ENCODE assay signal across 2 cellular contexts in genomic region chr7:155316427-155317113, GRCh38.
A peak's percentile ranks its signal among the peaks of the same experiment; 100 is the strongest.
TF ChIP-seq lines count a peak whose summit lies in the region.

No MANE protein-coding gene starts in this region.

TF ChIP-seq in A549, 52 proteins besides CTCF, POLR2A, EP300 and RAD21 (continued from another document):
- TF ChIP-seq, protein P1, sequence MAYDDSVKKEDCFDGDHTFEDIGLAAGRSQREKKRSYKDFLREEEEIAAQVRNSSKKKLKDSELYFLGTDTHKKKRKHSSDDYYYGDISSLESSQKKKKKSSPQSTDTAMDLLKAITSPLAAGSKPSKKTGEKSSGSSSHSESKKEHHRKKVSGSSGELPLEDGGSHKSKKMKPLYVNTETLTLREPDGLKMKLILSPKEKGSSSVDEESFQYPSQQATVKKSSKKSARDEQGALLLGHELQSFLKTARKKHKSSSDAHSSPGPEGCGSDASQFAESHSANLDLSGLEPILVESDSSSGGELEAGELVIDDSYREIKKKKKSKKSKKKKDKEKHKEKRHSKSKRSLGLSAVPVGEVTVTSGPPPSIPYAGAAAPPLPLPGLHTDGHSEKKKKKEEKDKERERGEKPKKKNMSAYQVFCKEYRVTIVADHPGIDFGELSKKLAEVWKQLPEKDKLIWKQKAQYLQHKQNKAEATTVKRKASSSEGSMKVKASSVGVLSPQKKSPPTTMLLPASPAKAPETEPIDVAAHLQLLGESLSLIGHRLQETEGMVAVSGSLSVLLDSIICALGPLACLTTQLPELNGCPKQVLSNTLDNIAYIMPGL (CRISPR knock-in tag; IDR thresholded peaks at IDR 0.05; ENCODE audit: borderline replicate concordance): no peak
- TF ChIP-seq HOXA7 (CRISPR knock-in tag; IDR thresholded peaks at IDR 0.05) (no peak), SMC3 (IDR thresholded peaks at IDR 0.05) (no peak), ZFP36 (IDR thresholded peaks at IDR 0.05; ENCODE audit: borderline replicate concordance, partially characterized antibody) (no peak), MYC (IDR thresholded peaks at IDR 0.05; ENCODE audit: borderline replicate concordance, low read length) (no peak), REST (IDR thresholded peaks at IDR 0.05) (no peak), NR3C1 (IDR thresholded peaks at IDR 0.05) (no peak), HEYL (CRISPR knock-in tag; IDR thresholded peaks at IDR 0.05) (no peak), KDM5A (IDR thresholded peaks at IDR 0.05) (no peak)
- TF ChIP-seq, protein P2, sequence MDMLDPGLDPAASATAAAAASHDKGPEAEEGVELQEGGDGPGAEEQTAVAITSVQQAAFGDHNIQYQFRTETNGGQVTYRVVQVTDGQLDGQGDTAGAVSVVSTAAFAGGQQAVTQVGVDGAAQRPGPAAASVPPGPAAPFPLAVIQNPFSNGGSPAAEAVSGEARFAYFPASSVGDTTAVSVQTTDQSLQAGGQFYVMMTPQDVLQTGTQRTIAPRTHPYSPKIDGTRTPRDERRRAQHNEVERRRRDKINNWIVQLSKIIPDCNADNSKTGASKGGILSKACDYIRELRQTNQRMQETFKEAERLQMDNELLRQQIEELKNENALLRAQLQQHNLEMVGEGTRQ (IDR thresholded peaks at IDR 0.05): no peak
TF ChIP-seq in A549: peak in this region for 0.

TF ChIP-seq in K562, 482 proteins besides CTCF, POLR2A, EP300 and RAD21 (continued from another document and continues in another):
- TF ChIP-seq CUX1 (CRISPR knock-in tag; IDR thresholded peaks at IDR 0.05): no peak
- TF ChIP-seq MCM7 (IDR thresholded peaks at IDR 0.05): no peak
- TF ChIP-seq SNRNP70 (optimal IDR thresholded peaks at IDR 0.05; ENCODE audit: low read depth, low read length): no peak
- TF ChIP-seq, protein P3, sequence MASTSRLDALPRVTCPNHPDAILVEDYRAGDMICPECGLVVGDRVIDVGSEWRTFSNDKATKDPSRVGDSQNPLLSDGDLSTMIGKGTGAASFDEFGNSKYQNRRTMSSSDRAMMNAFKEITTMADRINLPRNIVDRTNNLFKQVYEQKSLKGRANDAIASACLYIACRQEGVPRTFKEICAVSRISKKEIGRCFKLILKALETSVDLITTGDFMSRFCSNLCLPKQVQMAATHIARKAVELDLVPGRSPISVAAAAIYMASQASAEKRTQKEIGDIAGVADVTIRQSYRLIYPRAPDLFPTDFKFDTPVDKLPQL (IDR thresholded peaks at IDR 0.05; ENCODE audit: extremely low read depth, insufficient read length): no peak
- TF ChIP-seq ZNF75A (CRISPR knock-in tag; IDR thresholded peaks at IDR 0.05): no peak
- TF ChIP-seq SMAD1 (IDR thresholded peaks at IDR 0.05; ENCODE audit: low read depth, low read length, partially characterized antibody): no peak
- TF ChIP-seq ZKSCAN1 (IDR thresholded peaks at IDR 0.05; ENCODE audit: low read depth, low read length): no peak
- TF ChIP-seq KAT8 (IDR thresholded peaks at IDR 0.05; ENCODE audit: low read depth): no peak
- no peak for TF ChIP-seq MEF2A (IDR thresholded peaks at IDR 0.05; ENCODE audit: control insufficient read depth, low read depth, low read length)
- TF ChIP-seq TCF7L2 (IDR thresholded peaks at IDR 0.05; ENCODE audit: low read depth, low read length): no peak
- TF ChIP-seq RAD51 (IDR thresholded peaks at IDR 0.05; ENCODE audit: borderline replicate concordance, low read depth): no peak
- TF ChIP-seq TFAM (CRISPR knock-in tag; conservative IDR thresholded peaks at IDR 0.05): no peak
- TF ChIP-seq TGIF2 (CRISPR knock-in tag; IDR thresholded peaks at IDR 0.05): no peak
- TF ChIP-seq NELFE (IDR thresholded peaks at IDR 0.05; ENCODE audit: insufficient read depth, insufficient read length): no peak
- no peak for TF ChIP-seq CHD4 (IDR thresholded peaks at IDR 0.05; ENCODE audit: insufficient read depth, insufficient replicate concordance, low read depth, low read length, poor library complexity, severe bottlenecking)
- no peak for TF ChIP-seq NR3C1 (CRISPR knock-in tag; IDR thresholded peaks at IDR 0.05)
- TF ChIP-seq PTBP1 (IDR thresholded peaks at IDR 0.05; ENCODE audit: low read depth, low read length): no peak
- TF ChIP-seq, protein P4, sequence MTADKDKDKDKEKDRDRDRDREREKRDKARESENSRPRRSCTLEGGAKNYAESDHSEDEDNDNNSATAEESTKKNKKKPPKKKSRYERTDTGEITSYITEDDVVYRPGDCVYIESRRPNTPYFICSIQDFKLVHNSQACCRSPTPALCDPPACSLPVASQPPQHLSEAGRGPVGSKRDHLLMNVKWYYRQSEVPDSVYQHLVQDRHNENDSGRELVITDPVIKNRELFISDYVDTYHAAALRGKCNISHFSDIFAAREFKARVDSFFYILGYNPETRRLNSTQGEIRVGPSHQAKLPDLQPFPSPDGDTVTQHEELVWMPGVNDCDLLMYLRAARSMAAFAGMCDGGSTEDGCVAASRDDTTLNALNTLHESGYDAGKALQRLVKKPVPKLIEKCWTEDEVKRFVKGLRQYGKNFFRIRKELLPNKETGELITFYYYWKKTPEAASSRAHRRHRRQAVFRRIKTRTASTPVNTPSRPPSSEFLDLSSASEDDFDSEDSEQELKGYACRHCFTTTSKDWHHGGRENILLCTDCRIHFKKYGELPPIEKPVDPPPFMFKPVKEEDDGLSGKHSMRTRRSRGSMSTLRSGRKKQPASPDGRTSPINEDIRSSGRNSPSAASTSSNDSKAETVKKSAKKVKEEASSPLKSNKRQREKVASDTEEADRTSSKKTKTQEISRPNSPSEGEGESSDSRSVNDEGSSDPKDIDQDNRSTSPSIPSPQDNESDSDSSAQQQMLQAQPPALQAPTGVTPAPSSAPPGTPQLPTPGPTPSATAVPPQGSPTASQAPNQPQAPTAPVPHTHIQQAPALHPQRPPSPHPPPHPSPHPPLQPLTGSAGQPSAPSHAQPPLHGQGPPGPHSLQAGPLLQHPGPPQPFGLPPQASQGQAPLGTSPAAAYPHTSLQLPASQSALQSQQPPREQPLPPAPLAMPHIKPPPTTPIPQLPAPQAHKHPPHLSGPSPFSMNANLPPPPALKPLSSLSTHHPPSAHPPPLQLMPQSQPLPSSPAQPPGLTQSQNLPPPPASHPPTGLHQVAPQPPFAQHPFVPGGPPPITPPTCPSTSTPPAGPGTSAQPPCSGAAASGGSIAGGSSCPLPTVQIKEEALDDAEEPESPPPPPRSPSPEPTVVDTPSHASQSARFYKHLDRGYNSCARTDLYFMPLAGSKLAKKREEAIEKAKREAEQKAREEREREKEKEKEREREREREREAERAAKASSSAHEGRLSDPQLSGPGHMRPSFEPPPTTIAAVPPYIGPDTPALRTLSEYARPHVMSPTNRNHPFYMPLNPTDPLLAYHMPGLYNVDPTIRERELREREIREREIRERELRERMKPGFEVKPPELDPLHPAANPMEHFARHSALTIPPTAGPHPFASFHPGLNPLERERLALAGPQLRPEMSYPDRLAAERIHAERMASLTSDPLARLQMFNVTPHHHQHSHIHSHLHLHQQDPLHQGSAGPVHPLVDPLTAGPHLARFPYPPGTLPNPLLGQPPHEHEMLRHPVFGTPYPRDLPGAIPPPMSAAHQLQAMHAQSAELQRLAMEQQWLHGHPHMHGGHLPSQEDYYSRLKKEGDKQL (CRISPR knock-in tag; IDR thresholded peaks at IDR 0.05; ENCODE audit: borderline replicate concordance): no peak
- TF ChIP-seq YY1 (IDR thresholded peaks at IDR 0.05; ENCODE audit: borderline replicate concordance in 1 of 3, control insufficient read depth in 1 of 3, extremely low read depth in 1 of 3, insufficient read depth in 3 of 3, insufficient read length in 1 of 3, insufficient replicate concordance in 2 of 3, low read depth in 1 of 3, low read length in 2 of 3): no peak
- no peak for TF ChIP-seq REST (CRISPR knock-in tag; IDR thresholded peaks at IDR 0.05; ENCODE audit: low read depth)
- TF ChIP-seq ZHX1 (conservative IDR thresholded peaks at IDR 0.05; ENCODE audit: low read length): no peak
- no peak for TF ChIP-seq NR2F6 (CRISPR knock-in tag; IDR thresholded peaks at IDR 0.05)
- TF ChIP-seq, protein P5, sequence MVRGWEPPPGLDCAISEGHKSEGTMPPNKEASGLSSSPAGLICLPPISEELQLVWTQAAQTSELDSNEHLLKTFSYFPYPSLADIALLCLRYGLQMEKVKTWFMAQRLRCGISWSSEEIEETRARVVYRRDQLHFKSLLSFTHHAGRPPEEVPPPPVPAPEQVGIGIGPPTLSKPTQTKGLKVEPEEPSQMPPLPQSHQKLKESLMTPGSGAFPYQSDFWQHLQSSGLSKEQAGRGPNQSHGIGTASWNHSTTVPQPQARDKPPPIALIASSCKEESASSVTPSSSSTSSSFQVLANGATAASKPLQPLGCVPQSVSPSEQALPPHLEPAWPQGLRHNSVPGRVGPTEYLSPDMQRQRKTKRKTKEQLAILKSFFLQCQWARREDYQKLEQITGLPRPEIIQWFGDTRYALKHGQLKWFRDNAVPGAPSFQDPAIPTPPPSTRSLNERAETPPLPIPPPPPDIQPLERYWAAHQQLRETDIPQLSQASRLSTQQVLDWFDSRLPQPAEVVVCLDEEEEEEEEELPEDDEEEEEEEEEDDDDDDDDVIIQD (CRISPR knock-in tag; IDR thresholded peaks at IDR 0.05): no peak
- peak; percentile 25 for TF ChIP-seq RBBP5 (IDR thresholded peaks at IDR 0.05; ENCODE audit: borderline replicate concordance, insufficient read depth, low read length, poor library complexity, severe bottlenecking)
- TF ChIP-seq, protein P6, sequence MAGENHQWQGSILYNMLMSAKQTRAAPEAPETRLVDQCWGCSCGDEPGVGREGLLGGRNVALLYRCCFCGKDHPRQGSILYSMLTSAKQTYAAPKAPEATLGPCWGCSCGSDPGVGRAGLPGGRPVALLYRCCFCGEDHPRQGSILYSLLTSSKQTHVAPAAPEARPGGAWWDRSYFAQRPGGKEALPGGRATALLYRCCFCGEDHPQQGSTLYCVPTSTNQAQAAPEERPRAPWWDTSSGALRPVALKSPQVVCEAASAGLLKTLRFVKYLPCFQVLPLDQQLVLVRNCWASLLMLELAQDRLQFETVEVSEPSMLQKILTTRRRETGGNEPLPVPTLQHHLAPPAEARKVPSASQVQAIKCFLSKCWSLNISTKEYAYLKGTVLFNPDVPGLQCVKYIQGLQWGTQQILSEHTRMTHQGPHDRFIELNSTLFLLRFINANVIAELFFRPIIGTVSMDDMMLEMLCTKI (IDR thresholded peaks at IDR 0.05; ENCODE audit: partially characterized antibody): no peak
